Comparison of ENCODE assay signal across 28 cellular contexts in genomic region chr4:57146444-57146843, GRCh38. TPM values are rescaled to one million over a fixed set of nuclear protein-coding genes. Genes with fewer than 3 reads are reported as not detected.
"Had no signal": no experiment of that assay in that cellular context is flagged by ENCODE, and none has a peak within 500 bp of the region (broad histone marks: within the 10 kb centered on the region; RNA-seq: fewer than 3 reads in every experiment).

No MANE protein-coding gene starts in this region.

- H3K4me3 Mint-ChIP-seq: naive thymus-derived CD8-positive, alpha-beta T cell; stimulated activated effector memory CD8-positive, alpha-beta T cell treated with anti-CD3 and anti-CD28 coated beads, Interleukin-12 subunit alpha, Interleukin-12 subunit beta, amount 100 ng/mL, for 72 hours; stimulated activated naive CD8-positive, alpha-beta T cell treated with anti-CD3 and anti-CD28 coated beads, Interleukin-15, Interleukin-2, amounts not matched to agents 100 ng/mL and 50 ng/mL, for 24 hours; type B pancreatic cell had no signal

- H3K4me1 ChIP-seq: lower lobe of right lung, suprapubic skin, uterus had no signal

- H3K27ac Mint-ChIP-seq: naive thymus-derived CD8-positive, alpha-beta T cell; progenitor cell of endocrine pancreas; stimulated activated effector memory CD8-positive, alpha-beta T cell treated with anti-CD3 and anti-CD28 coated beads, Interleukin-12 subunit alpha, Interleukin-12 subunit beta, amount 100 ng/mL, for 72 hours; stimulated activated naive CD8-positive, alpha-beta T cell treated with anti-CD3 and anti-CD28 coated beads, Interleukin-15, Interleukin-2, amounts not matched to agents 100 ng/mL and 50 ng/mL, for 24 hours; type B pancreatic cell had no signal

- H2AFZ ChIP-seq: hepatocyte had no signal

- H3K27ac ChIP-seq: heart right ventricle, hepatocyte, lower lobe of right lung, ovary, skin epidermis, suprapubic skin, thoracic aorta, tibial artery, uterus had no signal

- H3K36me3 ChIP-seq: heart right ventricle, lower lobe of right lung, ovary, suprapubic skin, thoracic aorta, tibial artery, uterus had no signal

- DNase-seq: heart right ventricle; kidney glomerular epithelial cell; left cardiac atrium; lower lobe of right lung; mammary epithelial cell; mesenchymal stem cell; naive thymus-derived CD8-positive, alpha-beta T cell; nucleus accumbens; ovary; retina; right cardiac atrium; stimulated activated CD4-positive, alpha-beta T cell treated with anti-CD3 and anti-CD28 coated beads, Interleukin-12 subunit alpha, Interleukin-12 subunit beta, amount 100 ng/mL, for 4 hours; stimulated activated CD4-positive, alpha-beta T cell treated with anti-CD3 and anti-CD28 coated beads, Interleukin-15, amount 100 ng/mL, for 24 hours; stimulated activated CD4-positive, alpha-beta T cell treated with anti-CD3 and anti-CD28 coated beads, Interleukin-4, amount 100 ng/mL, for 24 hours; stimulated activated naive CD4-positive, alpha-beta T cell; tibial artery; uterus had no signal

- H3K4me3 ChIP-seq: heart right ventricle, hepatocyte, lower lobe of right lung, ovary, skin epidermis, suprapubic skin, tibial artery, uterus had no signal

- H3K4me1 Mint-ChIP-seq: naive thymus-derived CD8-positive, alpha-beta T cell; stimulated activated effector memory CD8-positive, alpha-beta T cell treated with anti-CD3 and anti-CD28 coated beads, Interleukin-12 subunit alpha, Interleukin-12 subunit beta, amount 100 ng/mL, for 72 hours had no signal

- H3K27me3 ChIP-seq: heart right ventricle, hepatocyte, ovary, suprapubic skin, tibial artery, uterus had no signal

- H3K36me3 Mint-ChIP-seq: naive thymus-derived CD8-positive, alpha-beta T cell; stimulated activated effector memory CD8-positive, alpha-beta T cell treated with anti-CD3 and anti-CD28 coated beads, Interleukin-12 subunit alpha, Interleukin-12 subunit beta, amount 100 ng/mL, for 72 hours; type B pancreatic cell had no signal

- H3K27me3 Mint-ChIP-seq: type B pancreatic cell had no signal

- FAIRE-seq: keratinocyte had no signal

- H3K79me2 ChIP-seq: hepatocyte had no signal

- H3K4me2 ChIP-seq: hepatocyte had no signal

- H3K9me3 Mint-ChIP-seq: naive thymus-derived CD8-positive, alpha-beta T cell; stimulated activated effector memory CD8-positive, alpha-beta T cell treated with anti-CD3 and anti-CD28 coated beads, Interleukin-12 subunit alpha, Interleukin-12 subunit beta, amount 100 ng/mL, for 72 hours; stimulated activated naive CD8-positive, alpha-beta T cell treated with anti-CD3 and anti-CD28 coated beads, Interleukin-15, Interleukin-2, amounts not matched to agents 100 ng/mL and 50 ng/mL, for 24 hours had no signal

- ATAC-seq: heart right ventricle; left lobe of liver; lower lobe of right lung; naive thymus-derived CD8-positive, alpha-beta T cell; sciatic nerve; stimulated activated effector memory CD8-positive, alpha-beta T cell treated with anti-CD3 and anti-CD28 coated beads, Interleukin-12 subunit alpha, Interleukin-12 subunit beta, amount 100 ng/mL, for 72 hours had no signal

- H3K9me3 ChIP-seq: heart right ventricle, lower lobe of right lung, ovary, suprapubic skin, thoracic aorta, tibial artery, uterus had no signal

RNA-seq across cellular contexts. Expression of gene IGFBP7, which starts 36.3 kb away (rescaled TPM):
- total RNA-seq: naive thymus-derived CD8-positive, alpha-beta T cell had no signal
- polyA plus RNA-seq: naive thymus-derived CD8-positive, alpha-beta T cell had no signal
